8 cellular contexts compared by ENCODE assay signal in genomic region chr20:51525241-51526104, GRCh38. TPM values are rescaled to one million over a fixed set of nuclear protein-coding genes. Genes with fewer than 3 reads are reported as not detected.
DNase-seq lines count a peak whose midpoint lies in the region; ATAC-seq and TF ChIP-seq lines count a peak whose summit lies in the region.

No MANE protein-coding gene starts in this region.

- no peak for ATAC-seq in GM21423 (IDR thresholded peaks at IDR 0.05; ENCODE audit: unreplicated experiment)
- ATAC-seq in esophagus mucosa: no peak
- no peak for ATAC-seq in GM18858 (IDR thresholded peaks at IDR 0.05; ENCODE audit: unreplicated experiment)

- TF ChIP-seq EP300 in stomach (IDR thresholded peaks at IDR 0.05): no peak

- DNase-seq in AML-193 (lab: John Stamatoyannopoulos, UW) (peak; percentile 46 to 60), HL-60 (ENCODE audit: low read depth in 1 of 2, low spot score in 1 of 2) (peak; percentile 62 to 81), hepatic stellate cell (ENCODE audit: low spot score) (peak; percentile 71), stomach (no peak)
- DNase-seq in activated CD8-positive, alpha-beta memory T cell treated with anti-CD3 and anti-CD28 coated beads, Interleukin-2, amount 50 U/mL, for 4 hours: peak; percentile 53

- no peaks in the 10 kb centered on the region for H3K9me3 ChIP-seq in stomach

- H3K27ac ChIP-seq in HL-60 (replicated peaks) (peak overlapping the region; percentile 69), stomach (peak overlapping the region in 4 of 5 donors; percentile 11 to 56 (median 16))

- WGBS in stomach, 5 donors: 64 to 74% (median 69%) methylated on average over 20 of the region's 20 CpGs

- H3K4me3 ChIP-seq in HL-60 (replicated peaks; ENCODE audit: insufficient read depth, low read length) (peak overlapping the region; percentile 34), stomach (no peak overlapping the region)

- no peak for TF ChIP-seq POLR2A in stomach (IDR thresholded peaks at IDR 0.05)

- intact Hi-C loops in stomach (cut with DNase I; ENCODE audit: low total_unique reads): no loop called here

- peaks cover 10 to 55% (median 24%) of the 10 kb centered on the region in 4 donors for H3K4me1 ChIP-seq in stomach

- no peaks in the 10 kb centered on the region for H3K27me3 ChIP-seq in HL-60 (ENCODE audit: insufficient read depth, poor library complexity, severe bottlenecking)
- no peaks in the 10 kb centered on the region for H3K27me3 ChIP-seq in stomach

- peaks cover 3 to 35% (median 19%) of the 10 kb centered on the region in 4 donors for H3K36me3 ChIP-seq in stomach

- no peak for TF ChIP-seq CTCF in HL-60 (IDR thresholded peaks at IDR 0.05; ENCODE audit: insufficient read depth, low read length)
- no peak for TF ChIP-seq CTCF in stomach (IDR thresholded peaks at IDR 0.05)

RNA-seq across cellular contexts. Expression of gene NFATC2, which starts 17.0 kb away (rescaled TPM):
- total RNA-seq in stomach (10 to 100 TPM in 4 of 5 donors, 1 to 10 TPM in 1; 7.0 to 31.9 (median 11.4) TPM), esophagus mucosa (0.76 TPM)
- 1 to 10 TPM; 1.4 to 6.3 (median 3.2) TPM for polyA plus RNA-seq in stomach
